Comparison of ENCODE assay signal across 15 cellular contexts in genomic region chr2:673615-674318, GRCh38. TPM values are rescaled to one million over a fixed set of nuclear protein-coding genes. Genes with fewer than 3 reads are reported as not detected.
DNase-seq lines count a peak whose midpoint lies in the region; ATAC-seq, FAIRE-seq and TF ChIP-seq lines count a peak whose summit lies in the region.
"Had no signal": no experiment of that assay in that cellular context is flagged by ENCODE, and none has a peak within 500 bp of the region (broad histone marks: within the 10 kb centered on the region; RNA-seq: fewer than 3 reads in every experiment).

No MANE protein-coding gene starts in this region.

- peaks cover 0 to 10% (median 0%) of the 10 kb centered on the region in 11 experiments; a peak in 4 of 22 replicates for H3K9me3 ChIP-seq in BLaER1 treated with 17β-estradiol and CSF1 and Interleukin-3, amounts not matched to agents 10 nM and 100 nM (replicated peaks in 1 of 11)
- H3K9me3 ChIP-seq: right lobe of liver had no signal

- H3K4me1 Mint-ChIP-seq in activated T-helper 17 cell treated with anti-CD3 and anti-CD28 coated beads, Interleukin-2, amount 50 U/mL, for 72 hours, result peaks cover 26% of the 10 kb centered on the region
- peaks cover 44% of the 10 kb centered on the region for H3K4me1 Mint-ChIP-seq in endothelial cell (ENCODE audit: unreplicated experiment)

- peaks cover 67 to 82% (median 79%) of the 10 kb centered on the region in 10 experiments for H3K4me1 ChIP-seq in BLaER1 treated with 17β-estradiol and CSF1 and Interleukin-3, amounts not matched to agents 10 nM and 100 nM

- H3K4me2 ChIP-seq in BLaER1 treated with 17β-estradiol and CSF1 and Interleukin-3, amounts not matched to agents 10 nM and 100 nM, result peak overlapping the region; percentile 92 to 100 (median 94)
- H3K4me2 ChIP-seq: PC-9 had no signal

- no peak for TF ChIP-seq CTCF in endothelial cell (IDR thresholded peaks at IDR 0.05; ENCODE audit: unreplicated experiment)

- H3K27ac ChIP-seq in BLaER1 treated with 17β-estradiol and CSF1 and Interleukin-3, amounts not matched to agents 10 nM and 100 nM, result peak overlapping the region in 10 of 11 experiments; percentile 14 to 99 (median 91); a peak in 19 of 22 replicates
- H3K27ac ChIP-seq: PC-9, right lobe of liver had no signal

- peaks cover 76% of the 10 kb centered on the region for H3K36me3 Mint-ChIP-seq in activated T-helper 17 cell treated with anti-CD3 and anti-CD28 coated beads, Interleukin-2, amount 50 U/mL, for 72 hours (ENCODE audit: low read depth)
- H3K36me3 Mint-ChIP-seq in endothelial cell (ENCODE audit: low read depth, unreplicated experiment), result peaks cover 19% of the 10 kb centered on the region

- ATAC-seq in activated T-helper 17 cell treated with anti-CD3 and anti-CD28 coated beads, Interleukin-2, amount 50 U/mL, for 72 hours (replicated peaks), result no peak
- ATAC-seq: K562, right lobe of liver had no signal

- FAIRE-seq in HTR-8/SVneo (lab: Jason Lieb, UNC), result peak; percentile 4
- FAIRE-seq: frontal cortex, K562, kidney had no signal

- peak overlapping the region; percentile 96 for H3K4me3 Mint-ChIP-seq in activated T-helper 17 cell treated with anti-CD3 and anti-CD28 coated beads, Interleukin-2, amount 50 U/mL, for 72 hours
- H3K4me3 Mint-ChIP-seq in endothelial cell (ENCODE audit: unreplicated experiment), result no peak overlapping the region

- peaks cover 26 to 35% (median 30%) of the 10 kb centered on the region in 11 experiments for H3K36me3 ChIP-seq in BLaER1 treated with 17β-estradiol and CSF1 and Interleukin-3, amounts not matched to agents 10 nM and 100 nM

- no peaks in the 10 kb centered on the region for H3K27me3 ChIP-seq in BLaER1 treated with 17β-estradiol and CSF1 and Interleukin-3, amounts not matched to agents 10 nM and 100 nM
- H3K27me3 ChIP-seq: right lobe of liver had no signal

- no peaks in the 10 kb centered on the region for H3K9me3 Mint-ChIP-seq in activated T-helper 17 cell treated with anti-CD3 and anti-CD28 coated beads, Interleukin-2, amount 50 U/mL, for 72 hours
- H3K9me3 Mint-ChIP-seq in endothelial cell (ENCODE audit: unreplicated experiment), result no peaks in the 10 kb centered on the region

- H3K27ac Mint-ChIP-seq in activated T-helper 17 cell treated with anti-CD3 and anti-CD28 coated beads, Interleukin-2, amount 50 U/mL, for 72 hours, result peak overlapping the region; percentile 61
- no peak overlapping the region for H3K27ac Mint-ChIP-seq in endothelial cell (ENCODE audit: unreplicated experiment)

- DNase-seq in HTR-8/SVneo (ENCODE audit: insufficient read length, low spot score), result no peak
- DNase-seq in iris pigment epithelial cell (ENCODE audit: low read depth), result peak; percentile 65
- DNase-seq in activated CD4-positive, CD25-positive, alpha-beta regulatory T cell treated with anti-CD3 and anti-CD28 coated beads, Interleukin-2, amount 50 U/mL, for 72 hours, result no peak
- no peak for DNase-seq in DMS114 treated with DMSO at 0.1 percent for 48 hours (lab: John Stamatoyannopoulos, UW; ENCODE audit: unreplicated experiment)
- no peak for DNase-seq in stimulated activated naive CD4-positive, alpha-beta T cell treated with Interleukin-2 at 50 U/mL for 16 hours (lab: John Stamatoyannopoulos, UW)
- DNase-seq in endothelial cell (ENCODE audit: low spot score), result no peak
- DNase-seq: cerebellar nuclear complex, kidney, naive B cell, PC-9, right lobe of liver had no signal

- H3K9ac ChIP-seq in BLaER1 treated with 17β-estradiol and CSF1 and Interleukin-3, amounts not matched to agents 10 nM and 100 nM, result peak overlapping the region; percentile 23 to 100 (median 78); a peak in 20 of 22 replicates

- peaks cover 0 to 42% (median 13%) of the 10 kb centered on the region in 11 experiments; a peak in 13 of 22 replicates for H4K20me1 ChIP-seq in BLaER1 treated with 17β-estradiol and CSF1 and Interleukin-3, amounts not matched to agents 10 nM and 100 nM

- H3K4me3 ChIP-seq in BLaER1 treated with 17β-estradiol and CSF1 and Interleukin-3, amounts not matched to agents 10 nM and 100 nM, result peak overlapping the region in 7 of 10 experiments; percentile 60 to 74 (median 65); a peak in 14 of 20 replicates
- H3K4me3 ChIP-seq: K562, PC-9, right lobe of liver had no signal

- H3K27me3 Mint-ChIP-seq in activated T-helper 17 cell treated with anti-CD3 and anti-CD28 coated beads, Interleukin-2, amount 50 U/mL, for 72 hours, result no peaks in the 10 kb centered on the region
- H3K27me3 Mint-ChIP-seq in endothelial cell (ENCODE audit: unreplicated experiment), result peaks cover 17% of the 10 kb centered on the region
- H3K27me3 Mint-ChIP-seq: naive B cell had no signal

RNA-seq across cellular contexts. Expression of gene TMEM18, which starts 3.4 kb away (rescaled TPM):
- total RNA-seq in activated T-helper 17 cell treated with anti-CD3 and anti-CD28 coated beads, Interleukin-2, amount 50 U/mL, for 72 hours, result 10 to 100 TPM; 35.4 to 36.6 TPM
- total RNA-seq in endothelial cell (ENCODE audit: unreplicated experiment), result 26.3 TPM
